In genomic region chr6:27687154-27688013, GRCh38 we compare ENCODE assay signal across 8 cellular contexts.
DNase-seq lines count a peak whose midpoint lies in the region; ATAC-seq lines count a peak whose summit lies in the region.

No MANE protein-coding gene starts in this region.

- H3K4me1 Mint-ChIP-seq in memory B cell, result peaks cover 11% of the 10 kb centered on the region

- H3K27me3 ChIP-seq in ectodermal cell (ENCODE audit: control insufficient read depth, insufficient read depth, low read length, poor library complexity, severe bottlenecking), result peaks cover 20% of the 10 kb centered on the region

- H3K27ac ChIP-seq in ectodermal cell (ENCODE audit: insufficient read depth, low read depth, low read length, poor library complexity, severe bottlenecking), result peak overlapping the region; percentile 33

- 0 to 1% methylated on average over 43 of the region's 43 CpGs for WGBS in ectodermal cell, 2 experiments

- H3K36me3 Mint-ChIP-seq in memory B cell, result no peaks in the 10 kb centered on the region

- H3K9me3 ChIP-seq in ectodermal cell (ENCODE audit: control insufficient read depth, low read length), result no peaks in the 10 kb centered on the region

- H3K4me3 ChIP-seq in ectodermal cell (ENCODE audit: insufficient read depth, low read depth, low read length), result peak overlapping the region; percentile 87

- DNase-seq in CD1c-positive myeloid dendritic cell (ENCODE audit: extremely low spot score), result peak; percentile 73
- peak; percentile 97 for DNase-seq in NCI-H748 (lab: John Stamatoyannopoulos, UW; ENCODE audit: unreplicated experiment)
- DNase-seq in activated CD4-positive, alpha-beta T cell treated with anti-CD3 and anti-CD28 coated beads, Interleukin-2, amount 50 U/mL, for 48 hours, result peak; percentile 85 to 88
- peak; percentile 68 to 78 for DNase-seq in memory B cell (ENCODE audit: low spot score in 2 of 2)
- DNase-seq in stimulated activated CD8-positive, alpha-beta memory T cell treated with anti-CD3 and anti-CD28 coated beads, Interleukin-12 subunit alpha, Interleukin-12 subunit beta, amount 100 ng/mL, for 4 hours (ENCODE audit: low read depth), result peak; percentile 56

- no peaks in the 10 kb centered on the region for H3K36me3 ChIP-seq in ectodermal cell (ENCODE audit: control insufficient read depth, insufficient read depth, low read length)

- no peaks in the 10 kb centered on the region for H3K9me3 Mint-ChIP-seq in memory B cell

- H3K27ac Mint-ChIP-seq in memory B cell, result peak overlapping the region; percentile 98

- ATAC-seq in GM19351 (IDR thresholded peaks at IDR 0.05; ENCODE audit: unreplicated experiment) (peak; percentile 77), HG03469 (IDR thresholded peaks at IDR 0.05; ENCODE audit: unreplicated experiment) (peak; percentile 40), memory B cell (ENCODE audit: low read depth) (peak; percentile 63)

- peaks cover 2% of the 10 kb centered on the region for H3K27me3 Mint-ChIP-seq in memory B cell

- no peaks in the 10 kb centered on the region for H3K4me1 ChIP-seq in ectodermal cell (ENCODE audit: control insufficient read depth, insufficient read depth, low read length)

- H3K4me3 Mint-ChIP-seq in memory B cell, result peak overlapping the region; percentile 83

Comparison
In these comparisons a context has a peak if more than half of its experiments do, and no peak if none do; other contexts are left out.
1. Peak in every context shown above with its lines: DNase-seq, ATAC-seq, H3K4me3 ChIP-seq and H3K27ac ChIP-seq.